Comparison of ENCODE assay signal across 1 cellular context in the genomic region with DNA sequence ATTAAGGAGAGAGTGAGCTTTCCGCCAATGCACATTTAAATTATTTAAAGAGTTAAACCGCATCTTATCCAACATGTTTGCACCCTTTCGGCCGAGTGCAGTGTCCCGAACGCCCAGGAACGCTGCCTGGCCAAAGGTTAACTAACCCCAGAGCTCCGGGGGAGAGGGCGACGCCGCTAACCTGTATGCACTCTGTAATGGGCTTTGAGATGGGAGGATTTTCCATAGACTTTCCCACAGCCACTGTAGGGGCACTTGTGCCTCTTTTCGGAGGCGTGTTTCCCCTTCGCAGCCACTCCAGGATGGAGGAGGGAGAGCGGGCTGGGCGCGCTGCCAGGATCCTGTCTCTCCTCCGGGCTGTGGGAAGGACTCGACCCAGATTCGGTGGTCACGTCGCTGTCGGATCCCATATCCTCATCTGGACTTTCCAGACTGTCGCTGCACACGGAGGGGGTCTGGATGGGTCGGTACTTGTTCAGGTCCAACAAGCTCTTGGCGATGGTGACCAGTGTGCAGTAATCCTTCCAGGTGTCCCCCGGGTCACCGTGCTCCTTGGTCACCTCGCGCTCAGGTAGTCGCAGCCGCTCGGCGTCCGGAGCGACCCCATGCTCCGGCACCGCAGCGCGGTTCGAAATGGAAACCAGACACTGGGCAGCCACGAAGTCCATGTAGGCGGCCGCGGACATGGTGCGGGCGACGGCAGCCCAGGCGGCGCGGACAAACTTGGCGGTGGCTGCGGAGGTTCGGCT.
TF ChIP-seq lines count a peak whose summit lies in the region.

No MANE protein-coding gene starts in this region.

TF ChIP-seq in HepG2, 621 proteins besides CTCF, POLR2A, EP300 and RAD21 (continued from another document and continues in another):
- TF ChIP-seq, protein P1, sequence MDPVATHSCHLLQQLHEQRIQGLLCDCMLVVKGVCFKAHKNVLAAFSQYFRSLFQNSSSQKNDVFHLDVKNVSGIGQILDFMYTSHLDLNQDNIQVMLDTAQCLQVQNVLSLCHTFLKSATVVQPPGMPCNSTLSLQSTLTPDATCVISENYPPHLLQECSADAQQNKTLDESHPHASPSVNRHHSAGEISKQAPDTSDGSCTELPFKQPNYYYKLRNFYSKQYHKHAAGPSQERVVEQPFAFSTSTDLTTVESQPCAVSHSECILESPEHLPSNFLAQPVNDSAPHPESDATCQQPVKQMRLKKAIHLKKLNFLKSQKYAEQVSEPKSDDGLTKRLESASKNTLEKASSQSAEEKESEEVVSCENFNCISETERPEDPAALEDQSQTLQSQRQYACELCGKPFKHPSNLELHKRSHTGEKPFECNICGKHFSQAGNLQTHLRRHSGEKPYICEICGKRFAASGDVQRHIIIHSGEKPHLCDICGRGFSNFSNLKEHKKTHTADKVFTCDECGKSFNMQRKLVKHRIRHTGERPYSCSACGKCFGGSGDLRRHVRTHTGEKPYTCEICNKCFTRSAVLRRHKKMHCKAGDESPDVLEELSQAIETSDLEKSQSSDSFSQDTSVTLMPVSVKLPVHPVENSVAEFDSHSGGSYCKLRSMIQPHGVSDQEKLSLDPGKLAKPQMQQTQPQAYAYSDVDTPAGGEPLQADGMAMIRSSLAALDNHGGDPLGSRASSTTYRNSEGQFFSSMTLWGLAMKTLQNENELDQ (CRISPR knock-in tag; IDR thresholded peaks at IDR 0.05; ENCODE audit: borderline replicate concordance) = no peak
- TF ChIP-seq ATF7-NPFF (CRISPR knock-in tag; IDR thresholded peaks at IDR 0.05; ENCODE audit: low read depth) = no peak
- TF ChIP-seq NR2F2 (IDR thresholded peaks at IDR 0.05; ENCODE audit: borderline replicate concordance, low read depth) = no peak
- TF ChIP-seq, protein P2, sequence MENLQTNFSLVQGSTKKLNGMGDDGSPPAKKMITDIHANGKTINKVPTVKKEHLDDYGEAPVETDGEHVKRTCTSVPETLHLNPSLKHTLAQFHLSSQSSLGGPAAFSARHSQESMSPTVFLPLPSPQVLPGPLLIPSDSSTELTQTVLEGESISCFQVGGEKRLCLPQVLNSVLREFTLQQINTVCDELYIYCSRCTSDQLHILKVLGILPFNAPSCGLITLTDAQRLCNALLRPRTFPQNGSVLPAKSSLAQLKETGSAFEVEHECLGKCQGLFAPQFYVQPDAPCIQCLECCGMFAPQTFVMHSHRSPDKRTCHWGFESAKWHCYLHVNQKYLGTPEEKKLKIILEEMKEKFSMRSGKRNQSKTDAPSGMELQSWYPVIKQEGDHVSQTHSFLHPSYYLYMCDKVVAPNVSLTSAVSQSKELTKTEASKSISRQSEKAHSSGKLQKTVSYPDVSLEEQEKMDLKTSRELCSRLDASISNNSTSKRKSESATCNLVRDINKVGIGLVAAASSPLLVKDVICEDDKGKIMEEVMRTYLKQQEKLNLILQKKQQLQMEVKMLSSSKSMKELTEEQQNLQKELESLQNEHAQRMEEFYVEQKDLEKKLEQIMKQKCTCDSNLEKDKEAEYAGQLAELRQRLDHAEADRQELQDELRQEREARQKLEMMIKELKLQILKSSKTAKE (CRISPR knock-in tag; IDR thresholded peaks at IDR 0.05; ENCODE audit: borderline replicate concordance) = no peak
- TF ChIP-seq BRD4 (CRISPR knock-in tag; IDR thresholded peaks at IDR 0.05) = peak; percentile 31; the same call in 1 of the 2 replicates
- TF ChIP-seq, protein P3, sequence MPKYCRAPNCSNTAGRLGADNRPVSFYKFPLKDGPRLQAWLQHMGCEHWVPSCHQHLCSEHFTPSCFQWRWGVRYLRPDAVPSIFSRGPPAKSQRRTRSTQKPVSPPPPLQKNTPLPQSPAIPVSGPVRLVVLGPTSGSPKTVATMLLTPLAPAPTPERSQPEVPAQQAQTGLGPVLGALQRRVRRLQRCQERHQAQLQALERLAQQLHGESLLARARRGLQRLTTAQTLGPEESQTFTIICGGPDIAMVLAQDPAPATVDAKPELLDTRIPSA (CRISPR knock-in tag; IDR thresholded peaks at IDR 0.05; ENCODE audit: borderline replicate concordance) = no peak
- no peak for TF ChIP-seq KLF15 (CRISPR knock-in tag; IDR thresholded peaks at IDR 0.05; ENCODE audit: borderline replicate concordance)
- no peak for TF ChIP-seq SMAD9 (CRISPR knock-in tag; IDR thresholded peaks at IDR 0.05)
- no peak for TF ChIP-seq ZNF839 (CRISPR knock-in tag; IDR thresholded peaks at IDR 0.05; ENCODE audit: borderline replicate concordance)
- TF ChIP-seq, protein P4, sequence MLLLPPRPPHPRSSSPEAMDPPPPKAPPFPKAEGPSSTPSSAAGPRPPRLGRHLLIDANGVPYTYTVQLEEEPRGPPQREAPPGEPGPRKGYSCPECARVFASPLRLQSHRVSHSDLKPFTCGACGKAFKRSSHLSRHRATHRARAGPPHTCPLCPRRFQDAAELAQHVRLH (CRISPR knock-in tag; IDR thresholded peaks at IDR 0.05; ENCODE audit: borderline replicate concordance, low read depth) = no peak
- TF ChIP-seq, protein P5, sequence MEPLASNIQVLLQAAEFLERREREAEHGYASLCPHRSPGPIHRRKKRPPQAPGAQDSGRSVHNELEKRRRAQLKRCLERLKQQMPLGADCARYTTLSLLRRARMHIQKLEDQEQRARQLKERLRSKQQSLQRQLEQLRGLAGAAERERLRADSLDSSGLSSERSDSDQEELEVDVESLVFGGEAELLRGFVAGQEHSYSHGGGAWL (CRISPR knock-in tag; IDR thresholded peaks at IDR 0.05) = no peak
- TF ChIP-seq, protein P6, sequence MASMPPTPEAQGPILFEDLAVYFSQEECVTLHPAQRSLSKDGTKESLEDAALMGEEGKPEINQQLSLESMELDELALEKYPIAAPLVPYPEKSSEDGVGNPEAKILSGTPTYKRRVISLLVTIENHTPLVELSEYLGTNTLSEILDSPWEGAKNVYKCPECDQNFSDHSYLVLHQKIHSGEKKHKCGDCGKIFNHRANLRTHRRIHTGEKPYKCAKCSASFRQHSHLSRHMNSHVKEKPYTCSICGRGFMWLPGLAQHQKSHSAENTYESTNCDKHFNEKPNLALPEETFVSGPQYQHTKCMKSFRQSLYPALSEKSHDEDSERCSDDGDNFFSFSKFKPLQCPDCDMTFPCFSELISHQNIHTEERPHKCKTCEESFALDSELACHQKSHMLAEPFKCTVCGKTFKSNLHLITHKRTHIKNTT (CRISPR knock-in tag; IDR thresholded peaks at IDR 0.05) = no peak
- no peak for TF ChIP-seq ZNF292 (CRISPR knock-in tag; IDR thresholded peaks at IDR 0.05; ENCODE audit: borderline replicate concordance, low read depth)
- TF ChIP-seq MEIS1 (CRISPR knock-in tag; IDR thresholded peaks at IDR 0.05; ENCODE audit: borderline replicate concordance) = no peak
- TF ChIP-seq ZSCAN31 (CRISPR knock-in tag; IDR thresholded peaks at IDR 0.05; ENCODE audit: low read depth) = no peak
- TF ChIP-seq SALL1 (CRISPR knock-in tag; IDR thresholded peaks at IDR 0.05) = peak; percentile 38; the same call in 1 of the 2 replicates
- TF ChIP-seq, protein P7, sequence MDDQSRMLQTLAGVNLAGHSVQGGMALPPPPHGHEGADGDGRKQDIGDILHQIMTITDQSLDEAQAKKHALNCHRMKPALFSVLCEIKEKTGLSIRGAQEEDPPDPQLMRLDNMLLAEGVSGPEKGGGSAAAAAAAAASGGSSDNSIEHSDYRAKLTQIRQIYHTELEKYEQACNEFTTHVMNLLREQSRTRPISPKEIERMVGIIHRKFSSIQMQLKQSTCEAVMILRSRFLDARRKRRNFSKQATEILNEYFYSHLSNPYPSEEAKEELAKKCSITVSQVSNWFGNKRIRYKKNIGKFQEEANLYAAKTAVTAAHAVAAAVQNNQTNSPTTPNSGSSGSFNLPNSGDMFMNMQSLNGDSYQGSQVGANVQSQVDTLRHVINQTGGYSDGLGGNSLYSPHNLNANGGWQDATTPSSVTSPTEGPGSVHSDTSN (CRISPR knock-in tag; IDR thresholded peaks at IDR 0.05; ENCODE audit: borderline replicate concordance) = no peak
- TF ChIP-seq, protein P8, sequence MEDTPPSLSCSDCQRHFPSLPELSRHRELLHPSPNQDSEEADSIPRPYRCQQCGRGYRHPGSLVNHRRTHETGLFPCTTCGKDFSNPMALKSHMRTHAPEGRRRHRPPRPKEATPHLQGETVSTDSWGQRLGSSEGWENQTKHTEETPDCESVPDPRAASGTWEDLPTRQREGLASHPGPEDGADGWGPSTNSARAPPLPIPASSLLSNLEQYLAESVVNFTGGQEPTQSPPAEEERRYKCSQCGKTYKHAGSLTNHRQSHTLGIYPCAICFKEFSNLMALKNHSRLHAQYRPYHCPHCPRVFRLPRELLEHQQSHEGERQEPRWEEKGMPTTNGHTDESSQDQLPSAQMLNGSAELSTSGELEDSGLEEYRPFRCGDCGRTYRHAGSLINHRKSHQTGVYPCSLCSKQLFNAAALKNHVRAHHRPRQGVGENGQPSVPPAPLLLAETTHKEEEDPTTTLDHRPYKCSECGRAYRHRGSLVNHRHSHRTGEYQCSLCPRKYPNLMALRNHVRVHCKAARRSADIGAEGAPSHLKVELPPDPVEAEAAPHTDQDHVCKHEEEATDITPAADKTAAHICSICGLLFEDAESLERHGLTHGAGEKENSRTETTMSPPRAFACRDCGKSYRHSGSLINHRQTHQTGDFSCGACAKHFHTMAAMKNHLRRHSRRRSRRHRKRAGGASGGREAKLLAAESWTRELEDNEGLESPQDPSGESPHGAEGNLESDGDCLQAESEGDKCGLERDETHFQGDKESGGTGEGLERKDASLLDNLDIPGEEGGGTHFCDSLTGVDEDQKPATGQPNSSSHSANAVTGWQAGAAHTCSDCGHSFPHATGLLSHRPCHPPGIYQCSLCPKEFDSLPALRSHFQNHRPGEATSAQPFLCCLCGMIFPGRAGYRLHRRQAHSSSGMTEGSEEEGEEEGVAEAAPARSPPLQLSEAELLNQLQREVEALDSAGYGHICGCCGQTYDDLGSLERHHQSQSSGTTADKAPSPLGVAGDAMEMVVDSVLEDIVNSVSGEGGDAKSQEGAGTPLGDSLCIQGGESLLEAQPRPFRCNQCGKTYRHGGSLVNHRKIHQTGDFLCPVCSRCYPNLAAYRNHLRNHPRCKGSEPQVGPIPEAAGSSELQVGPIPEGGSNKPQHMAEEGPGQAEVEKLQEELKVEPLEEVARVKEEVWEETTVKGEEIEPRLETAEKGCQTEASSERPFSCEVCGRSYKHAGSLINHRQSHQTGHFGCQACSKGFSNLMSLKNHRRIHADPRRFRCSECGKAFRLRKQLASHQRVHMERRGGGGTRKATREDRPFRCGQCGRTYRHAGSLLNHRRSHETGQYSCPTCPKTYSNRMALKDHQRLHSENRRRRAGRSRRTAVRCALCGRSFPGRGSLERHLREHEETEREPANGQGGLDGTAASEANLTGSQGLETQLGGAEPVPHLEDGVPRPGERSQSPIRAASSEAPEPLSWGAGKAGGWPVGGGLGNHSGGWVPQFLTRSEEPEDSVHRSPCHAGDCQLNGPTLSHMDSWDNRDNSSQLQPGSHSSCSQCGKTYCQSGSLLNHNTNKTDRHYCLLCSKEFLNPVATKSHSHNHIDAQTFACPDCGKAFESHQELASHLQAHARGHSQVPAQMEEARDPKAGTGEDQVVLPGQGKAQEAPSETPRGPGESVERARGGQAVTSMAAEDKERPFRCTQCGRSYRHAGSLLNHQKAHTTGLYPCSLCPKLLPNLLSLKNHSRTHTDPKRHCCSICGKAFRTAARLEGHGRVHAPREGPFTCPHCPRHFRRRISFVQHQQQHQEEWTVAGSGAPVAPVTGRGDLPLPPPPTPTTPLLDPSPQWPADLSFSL (CRISPR knock-in tag; IDR thresholded peaks at IDR 0.05) = no peak
- TF ChIP-seq FIP1L1 (IDR thresholded peaks at IDR 0.05; ENCODE audit: borderline replicate concordance, insufficient read depth, low read depth, low read length) = 0 out of 2 replicates have a peak, but pooled peaks have one; percentile 23
- 0 out of 2 replicates have a peak, but pooled peaks have one; percentile 65 for TF ChIP-seq HES4 (CRISPR knock-in tag; IDR thresholded peaks at IDR 0.05; ENCODE audit: borderline replicate concordance)
- no peak for TF ChIP-seq ZNF260 (CRISPR knock-in tag; IDR thresholded peaks at IDR 0.05; ENCODE audit: borderline replicate concordance, low read depth)
- no peak for TF ChIP-seq CCAR2 (optimal IDR thresholded peaks at IDR 0.05; ENCODE audit: low read depth, low read length)
- TF ChIP-seq SMARCC2 (IDR thresholded peaks at IDR 0.05) = no peak
- no peak for TF ChIP-seq ZBTB38 (CRISPR knock-in tag; IDR thresholded peaks at IDR 0.05)
- no peak for TF ChIP-seq RFXAP (CRISPR knock-in tag; IDR thresholded peaks at IDR 0.05; ENCODE audit: borderline replicate concordance)
- TF ChIP-seq, protein P9, sequence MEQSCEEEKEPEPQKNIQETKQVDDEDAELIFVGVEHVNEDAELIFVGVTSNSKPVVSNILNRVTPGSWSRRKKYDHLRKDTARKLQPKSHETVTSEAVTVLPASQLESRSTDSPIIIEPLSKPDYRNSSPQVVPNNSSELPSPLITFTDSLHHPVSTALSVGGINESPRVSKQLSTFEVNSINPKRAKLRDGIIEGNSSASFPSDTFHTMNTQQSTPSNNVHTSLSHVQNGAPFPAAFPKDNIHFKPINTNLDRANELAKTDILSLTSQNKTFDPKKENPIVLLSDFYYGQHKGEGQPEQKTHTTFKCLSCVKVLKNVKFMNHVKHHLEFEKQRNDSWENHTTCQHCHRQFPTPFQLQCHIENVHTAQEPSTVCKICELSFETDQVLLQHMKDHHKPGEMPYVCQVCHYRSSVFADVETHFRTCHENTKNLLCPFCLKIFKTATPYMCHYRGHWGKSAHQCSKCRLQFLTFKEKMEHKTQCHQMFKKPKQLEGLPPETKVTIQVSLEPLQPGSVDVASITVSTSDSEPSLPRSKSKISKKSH (CRISPR knock-in tag; IDR thresholded peaks at IDR 0.05; ENCODE audit: borderline replicate concordance) = no peak
- TF ChIP-seq, protein P10, sequence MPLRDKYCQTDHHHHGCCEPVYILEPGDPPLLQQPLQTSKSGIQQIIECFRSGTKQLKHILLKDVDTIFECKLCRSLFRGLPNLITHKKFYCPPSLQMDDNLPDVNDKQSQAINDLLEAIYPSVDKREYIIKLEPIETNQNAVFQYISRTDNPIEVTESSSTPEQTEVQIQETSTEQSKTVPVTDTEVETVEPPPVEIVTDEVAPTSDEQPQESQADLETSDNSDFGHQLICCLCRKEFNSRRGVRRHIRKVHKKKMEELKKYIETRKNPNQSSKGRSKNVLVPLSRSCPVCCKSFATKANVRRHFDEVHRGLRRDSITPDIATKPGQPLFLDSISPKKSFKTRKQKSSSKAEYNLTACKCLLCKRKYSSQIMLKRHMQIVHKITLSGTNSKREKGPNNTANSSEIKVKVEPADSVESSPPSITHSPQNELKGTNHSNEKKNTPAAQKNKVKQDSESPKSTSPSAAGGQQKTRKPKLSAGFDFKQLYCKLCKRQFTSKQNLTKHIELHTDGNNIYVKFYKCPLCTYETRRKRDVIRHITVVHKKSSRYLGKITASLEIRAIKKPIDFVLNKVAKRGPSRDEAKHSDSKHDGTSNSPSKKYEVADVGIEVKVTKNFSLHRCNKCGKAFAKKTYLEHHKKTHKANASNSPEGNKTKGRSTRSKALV (CRISPR knock-in tag; IDR thresholded peaks at IDR 0.05) = no peak
- TF ChIP-seq ZSCAN21 (CRISPR knock-in tag; IDR thresholded peaks at IDR 0.05; ENCODE audit: borderline replicate concordance) = peak; percentile 62
- TF ChIP-seq ZNF543 (CRISPR knock-in tag; IDR thresholded peaks at IDR 0.05) = no peak
- TF ChIP-seq, protein P11, sequence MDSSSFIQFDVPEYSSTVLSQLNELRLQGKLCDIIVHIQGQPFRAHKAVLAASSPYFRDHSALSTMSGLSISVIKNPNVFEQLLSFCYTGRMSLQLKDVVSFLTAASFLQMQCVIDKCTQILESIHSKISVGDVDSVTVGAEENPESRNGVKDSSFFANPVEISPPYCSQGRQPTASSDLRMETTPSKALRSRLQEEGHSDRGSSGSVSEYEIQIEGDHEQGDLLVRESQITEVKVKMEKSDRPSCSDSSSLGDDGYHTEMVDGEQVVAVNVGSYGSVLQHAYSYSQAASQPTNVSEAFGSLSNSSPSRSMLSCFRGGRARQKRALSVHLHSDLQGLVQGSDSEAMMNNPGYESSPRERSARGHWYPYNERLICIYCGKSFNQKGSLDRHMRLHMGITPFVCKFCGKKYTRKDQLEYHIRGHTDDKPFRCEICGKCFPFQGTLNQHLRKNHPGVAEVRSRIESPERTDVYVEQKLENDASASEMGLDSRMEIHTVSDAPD (CRISPR knock-in tag; IDR thresholded peaks at IDR 0.05) = 0 out of 2 replicates have a peak, but pooled peaks have one; percentile 22
- TF ChIP-seq HDAC1 (CRISPR knock-in tag; IDR thresholded peaks at IDR 0.05) = peak; percentile 42; the same call in 1 of the 2 replicates
- no peak for TF ChIP-seq RARA (CRISPR knock-in tag; IDR thresholded peaks at IDR 0.05)
